In genomic region chr13:95552208-95552538, GRCh38 we compare ENCODE assay signal across 1 cellular context.
TF ChIP-seq lines count a peak whose summit lies in the region.

No MANE protein-coding gene starts in this region.

TF ChIP-seq in SK-N-SH, 30 proteins besides CTCF, POLR2A, EP300 and RAD21 (continued from another document):
- TF ChIP-seq FOSL2 (IDR thresholded peaks at IDR 0.05; ENCODE audit: borderline replicate concordance, low read depth), result no peak
- no peak for TF ChIP-seq FOXM1 (IDR thresholded peaks at IDR 0.05; ENCODE audit: low read depth)
- no peak for TF ChIP-seq RCOR1 (IDR thresholded peaks at IDR 0.05; ENCODE audit: low read length)
- TF ChIP-seq, protein P1, sequence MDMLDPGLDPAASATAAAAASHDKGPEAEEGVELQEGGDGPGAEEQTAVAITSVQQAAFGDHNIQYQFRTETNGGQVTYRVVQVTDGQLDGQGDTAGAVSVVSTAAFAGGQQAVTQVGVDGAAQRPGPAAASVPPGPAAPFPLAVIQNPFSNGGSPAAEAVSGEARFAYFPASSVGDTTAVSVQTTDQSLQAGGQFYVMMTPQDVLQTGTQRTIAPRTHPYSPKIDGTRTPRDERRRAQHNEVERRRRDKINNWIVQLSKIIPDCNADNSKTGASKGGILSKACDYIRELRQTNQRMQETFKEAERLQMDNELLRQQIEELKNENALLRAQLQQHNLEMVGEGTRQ (IDR thresholded peaks at IDR 0.05; ENCODE audit: borderline replicate concordance, low read depth, low read length), result no peak
- TF ChIP-seq POLR2AphosphoS5 (IDR thresholded peaks at IDR 0.05; ENCODE audit: low read depth, low read length), result no peak
- no peak for TF ChIP-seq PBX3 (IDR thresholded peaks at IDR 0.05)
